ENCODE assay signal across 23 cellular contexts in genomic region chr9:121701736-121702261, GRCh38. TPM values are rescaled to one million over a fixed set of nuclear protein-coding genes. Genes with fewer than 3 reads are reported as not detected.
A peak's percentile ranks its signal among the peaks of the same experiment; 100 is the strongest.
DNase-seq lines count a peak whose midpoint lies in the region; ATAC-seq and TF ChIP-seq lines count a peak whose summit lies in the region.
"Had no signal": no experiment of that assay in that cellular context is flagged by ENCODE, and none has a peak within 500 bp of the region (broad histone marks: within the 10 kb centered on the region; RNA-seq: fewer than 3 reads in every experiment).

No MANE protein-coding gene starts in this region.

- intact Hi-C loops in heart left ventricle (cut with DNase I), result loop anchor here in 4 of 10 donors (2.0 to 5.0 kb wide), 3 partner anchors 17 to 291 kb away; no protein-coding TSS in a partner anchor
- intact Hi-C loops in left cardiac atrium (cut with DNase I), result no loop called here
- intact Hi-C loops in mammary epithelial cell (cut with micrococcal nuclease), result loop anchor here (5.0 kb wide), 2 partner anchors 161 to 391 kb away; partner anchors contain the start of gene TTLL11

- H3K27ac Mint-ChIP-seq in neural crest cell (ENCODE audit: unreplicated experiment), result peak overlapping the region; percentile 47
- no peak overlapping the region for H3K27ac Mint-ChIP-seq in naive thymus-derived CD8-positive, alpha-beta T cell
- H3K27ac Mint-ChIP-seq: activated CD4-positive, alpha-beta memory T cell treated with anti-CD3 and anti-CD28 coated beads, Interleukin-2, amount 10 ng/mL, durations not matched to agents 7 days and 5 days; T-helper 2 cell treated with Interferon-gamma antibody and Interleukin-4, amounts not matched to agents 5 μg/mL and 100 μg/mL, for 36 hours had no signal

- H4K20me1 ChIP-seq in mammary epithelial cell (ENCODE audit: insufficient read depth, low read length), result no peaks in the 10 kb centered on the region

- no peaks in the 10 kb centered on the region for H3K36me3 ChIP-seq in heart left ventricle
- no peaks in the 10 kb centered on the region for H3K36me3 ChIP-seq in mammary epithelial cell (ENCODE audit: insufficient read depth, low read length)
- H3K36me3 ChIP-seq in urinary bladder (ENCODE audit: insufficient read depth), result no peaks in the 10 kb centered on the region
- H3K36me3 ChIP-seq: right lobe of liver, SJSA1 had no signal

- H3K27me3 Mint-ChIP-seq in neural crest cell (ENCODE audit: low read depth), result peaks cover 2% of the 10 kb centered on the region
- peaks cover 15 to 32% (median 29%) of the 10 kb centered on the region in 5 donors for H3K27me3 Mint-ChIP-seq in naive thymus-derived CD8-positive, alpha-beta T cell

- ATAC-seq in heart left ventricle, result no peak
- ATAC-seq in left cardiac atrium, result no peak
- ATAC-seq in naive thymus-derived CD8-positive, alpha-beta T cell, result no peak
- no peak for ATAC-seq in GM19351 (IDR thresholded peaks at IDR 0.05; ENCODE audit: unreplicated experiment)
- no peak for ATAC-seq in GM19328 (IDR thresholded peaks at IDR 0.05; ENCODE audit: unreplicated experiment)
- ATAC-seq: K562, right lobe of liver had no signal

- H3K4me1 Mint-ChIP-seq in neural crest cell, result peaks cover 40% of the 10 kb centered on the region
- H3K4me1 Mint-ChIP-seq in naive thymus-derived CD8-positive, alpha-beta T cell, result peaks cover 7 to 25% (median 19%) of the 10 kb centered on the region in 4 donors

- H3K4me1 ChIP-seq in heart left ventricle (peaks cover 17 to 80% (median 36%) of the 10 kb centered on the region in 12 donors), mammary epithelial cell (ENCODE audit: insufficient read depth, low read length) (peaks cover 64% of the 10 kb centered on the region), urinary bladder (ENCODE audit: insufficient read depth) (no peaks in the 10 kb centered on the region)
- H3K4me1 ChIP-seq: right lobe of liver had no signal

- H3K27me3 ChIP-seq in heart left ventricle (peaks cover 0 to 33% (median 0%) of the 10 kb centered on the region in 9 donors), mammary epithelial cell (ENCODE audit: insufficient read depth, low read length) (no peaks in the 10 kb centered on the region)
- H3K27me3 ChIP-seq: right lobe of liver had no signal

- H3K9ac ChIP-seq in mammary epithelial cell (ENCODE audit: insufficient read depth, low read length), result peak overlapping the region; percentile 84

- peak overlapping the region in 7 of 12 donors; percentile 0 to 82 (median 78) for H3K27ac ChIP-seq in heart left ventricle
- H3K27ac ChIP-seq in mammary epithelial cell (ENCODE audit: insufficient read depth, low read depth, low read length), result peak overlapping the region; percentile 79
- H3K27ac ChIP-seq in urinary bladder (ENCODE audit: low read depth), result peak overlapping the region; percentile 28
- H3K27ac ChIP-seq: right lobe of liver, SJSA1 had no signal

- H3K4me2 ChIP-seq in mammary epithelial cell (ENCODE audit: insufficient read depth, low read depth, low read length), result peak overlapping the region; percentile 99

- no peaks in the 10 kb centered on the region for H3K36me3 Mint-ChIP-seq in neural crest cell (ENCODE audit: low read depth)
- H3K36me3 Mint-ChIP-seq in naive thymus-derived CD8-positive, alpha-beta T cell, result no peaks in the 10 kb centered on the region

- BruUV-seq in mammary epithelial cell (replicated peaks; lab: Mats Ljungman, UMichigan), result no TSS peak

- POLR2A ChIA-PET in naive thymus-derived CD8-positive, alpha-beta T cell (lab: Charles Lee), result no interaction called here

- WGBS in heart left ventricle, 4 donors, result 90 to 94% (median 92%) methylated on average over 13 of the region's 13 CpGs
- WGBS in mammary epithelial cell (ENCODE audit: low coverage, missing lambda C conversion rate), result 4% methylated on average over 9 of the region's 13 CpGs
- 90% methylated on average over 13 of the region's 13 CpGs for WGBS in urinary bladder

- H3K9me3 Mint-ChIP-seq in neural crest cell, result no peaks in the 10 kb centered on the region
- no peaks in the 10 kb centered on the region for H3K9me3 Mint-ChIP-seq in naive thymus-derived CD8-positive, alpha-beta T cell
- H3K9me3 Mint-ChIP-seq: activated CD4-positive, alpha-beta memory T cell treated with anti-CD3 and anti-CD28 coated beads, Interleukin-2, amount 10 ng/mL, durations not matched to agents 7 days and 5 days; T-helper 2 cell treated with Interferon-gamma antibody and Interleukin-4, amounts not matched to agents 5 μg/mL and 100 μg/mL, for 36 hours had no signal

- CTCF ChIA-PET in mammary epithelial cell (lab: Charles Lee; ENCODE audit: low non-redundant PET), result interaction anchor here (0.6 kb wide), 1 partner anchor 15 kb away, joined by 3 read pairs; no protein-coding TSS in a partner anchor

- no peak for TF ChIP-seq CTCF in heart left ventricle (IDR thresholded peaks at IDR 0.05)
- no peak for TF ChIP-seq CTCF in mammary epithelial cell (conservative IDR thresholded peaks at IDR 0.05 in 1 of 2, IDR thresholded peaks at IDR 0.05 in 1 of 2; ENCODE audit: extremely low read depth in 1 of 2, insufficient read depth in 1 of 2, low read depth in 1 of 2, low read length in 2 of 2)
- no peak for TF ChIP-seq CTCF in neural crest cell (conservative IDR thresholded peaks at IDR 0.05)

- peak overlapping the region; percentile 89 for H3K4me3 Mint-ChIP-seq in neural crest cell
- peak overlapping the region in 1 of 10 donors; percentile 58 for H3K4me3 Mint-ChIP-seq in naive thymus-derived CD8-positive, alpha-beta T cell
- H3K4me3 Mint-ChIP-seq: activated CD4-positive, alpha-beta memory T cell treated with anti-CD3 and anti-CD28 coated beads, Interleukin-2, amount 10 ng/mL, durations not matched to agents 7 days and 5 days; T-helper 2 cell treated with Interferon-gamma antibody and Interleukin-4, amounts not matched to agents 5 μg/mL and 100 μg/mL, for 36 hours had no signal

- DNase-seq in heart left ventricle (no peak), left cardiac atrium (no peak), mammary epithelial cell (no peak), neural crest cell (ENCODE audit: low read depth, low spot score) (no peak)
- DNase-seq in naive thymus-derived CD8-positive, alpha-beta T cell, result no peak
- DNase-seq: activated CD4-positive, alpha-beta memory T cell treated with anti-CD3 and anti-CD28 coated beads, Interleukin-2, amount 10 ng/mL, durations not matched to agents 7 days and 5 days; activated naive CD4-positive, alpha-beta T cell; activated T-cell treated with anti-CD3 and anti-CD28 coated beads, Interleukin-2, amount 50 U/mL, for 1 hour; aorta; DMS 273 treated with DMSO at 0.1 percent for 48 hours; effector memory CD4-positive, alpha-beta T cell; NCI-H1694 treated with DMSO at 0.1 percent for 48 hours; NCI-H2227 treated with DMSO at 0.1 percent for 48 hours; NCI-H82; OCI-M1; right lobe of liver had no signal

- H3K4me3 ChIP-seq in heart left ventricle (no peak overlapping the region), mammary epithelial cell (replicated peaks in 1 of 3; ENCODE audit: insufficient read depth in 1 of 3, low read depth in 2 of 3, low read length in 3 of 3) (peak overlapping the region; percentile 41 to 88 (median 72)), urinary bladder (ENCODE audit: low read depth, low read length) (no peak overlapping the region)
- H3K4me3 ChIP-seq: K562, right lobe of liver, SJSA1 had no signal

- TF ChIP-seq POLR2A in heart left ventricle (IDR thresholded peaks at IDR 0.05), result no peak

- H3K79me2 ChIP-seq in mammary epithelial cell (ENCODE audit: insufficient read depth, low read length), result peaks cover 70% of the 10 kb centered on the region

- H2AFZ ChIP-seq in mammary epithelial cell (ENCODE audit: low read depth, low read length), result no peak overlapping the region

- in situ Hi-C loops in mammary epithelial cell (cut with MboI; ENCODE audit: low sequenced_read_pairs in 2 of 2), result no loop called here

- dilution Hi-C loops in mammary epithelial cell (cut with HindIII; ENCODE audit: low sequenced_read_pairs), result no loop called here

- H3K9me3 ChIP-seq in heart left ventricle (no peaks in the 10 kb centered on the region), mammary epithelial cell (replicated peaks; ENCODE audit: insufficient read depth, low read length) (no peaks in the 10 kb centered on the region)
- H3K9me3 ChIP-seq: right lobe of liver, SJSA1 had no signal

RNA-seq across cellular contexts. Expression of gene DAB2IP, which starts 50.4 kb away (rescaled TPM):
- total RNA-seq in heart left ventricle (100 to 1,000 TPM in 1 of 9 donors, 10 to 100 TPM in 8; 45.0 to 103 (median 54.2) TPM), left cardiac atrium (10 to 100 TPM; 41.6 to 58.3 TPM), mammary epithelial cell (100 to 1,000 TPM in 1 of 2 donors, 10 to 100 TPM in 1; 78.4 to 103 TPM), neural crest cell (46.4 and 48.3 TPM in 2 replicates), urinary bladder (16.8 TPM)
- polyA plus RNA-seq in heart left ventricle (10 to 100 TPM; 30.9 to 40.4 TPM), mammary epithelial cell (60.0 TPM), urinary bladder (42.3 TPM)
- polyA minus RNA-seq in mammary epithelial cell, result 122 TPM
- total RNA-seq in naive thymus-derived CD8-positive, alpha-beta T cell, result not detected
- not detected for polyA plus RNA-seq in naive thymus-derived CD8-positive, alpha-beta T cell
- total RNA-seq: activated CD4-positive, alpha-beta memory T cell treated with anti-CD3 and anti-CD28 coated beads, Interleukin-2, amount 10 ng/mL, durations not matched to agents 7 days and 5 days had no signal
- polyA plus RNA-seq: CD14-positive monocyte had no signal

Comparison
In these comparisons a context has a peak if more than half of its experiments do, and no peak if none do; other contexts are left out.
1. H3K27ac ChIP-seq: peak in every context shown above with its lines; median percentile 79 in mammary epithelial cell; 78 in heart left ventricle; 28 in urinary bladder.
2. H3K4me3 ChIP-seq: peak in mammary epithelial cell (3 of 3); none in heart left ventricle (0 of 12) and urinary bladder (single experiment).
3. RNA of gene DAB2IP, which starts 50.4 kb away (total RNA-seq): 78.4 to 103 TPM in mammary epithelial cell, 41.6 to 58.3 TPM in left cardiac atrium, 45.0 to 103 TPM in heart left ventricle, 46.4 to 48.3 TPM in neural crest cell and 16.8 TPM in urinary bladder (single experiment); not detected in naive thymus-derived CD8-positive, alpha-beta T cell; every median in the first group is over 10 times any median in the second.